17 cellular contexts compared by ENCODE assay signal in genomic region chr5:74798977-74799911, GRCh38. TPM values are rescaled to one million over a fixed set of nuclear protein-coding genes. Genes with fewer than 3 reads are reported as not detected.
A peak's percentile ranks its signal among the peaks of the same experiment; 100 is the strongest.
DNase-seq lines count a peak whose midpoint lies in the region; ATAC-seq and TF ChIP-seq lines count a peak whose summit lies in the region.
"Had no signal": no experiment of that assay in that cellular context is flagged by ENCODE, and none has a peak within 500 bp of the region (broad histone marks: within the 10 kb centered on the region; RNA-seq: fewer than 3 reads in every experiment).

No MANE protein-coding gene starts in this region.

- H3K27ac Mint-ChIP-seq in neural progenitor cell, result no peak overlapping the region
- H3K27ac Mint-ChIP-seq: activated CD8-positive, alpha-beta T cell treated with anti-CD3 and anti-CD28 coated beads, Interleukin-2, amount 10 ng/mL, durations not matched to agents 7 days and 5 days had no signal

- no peaks in the 10 kb centered on the region for H3K79me2 ChIP-seq in neural progenitor cell (ENCODE audit: low read depth)

- H3K4me2 ChIP-seq in neural progenitor cell, result no peak overlapping the region

- H3K4me3 Mint-ChIP-seq in neural progenitor cell, result no peak overlapping the region
- H3K4me3 Mint-ChIP-seq: activated CD8-positive, alpha-beta T cell treated with anti-CD3 and anti-CD28 coated beads, Interleukin-2, amount 10 ng/mL, durations not matched to agents 7 days and 5 days; H9 had no signal

- TF ChIP-seq CTCF in epithelial cell of proximal tubule (conservative IDR thresholded peaks at IDR 0.05; ENCODE audit: low read depth, low read length) (no peak), neural progenitor cell (IDR thresholded peaks at IDR 0.05) (no peak), esophagus squamous epithelium (IDR thresholded peaks at IDR 0.05) (no peak)

- 88% methylated on average over 21 of the region's 21 CpGs for WGBS in aorta, 2 donors
- 89 to 92% methylated on average over 15 to 16 of the region's 21 CpGs for WGBS in esophagus squamous epithelium, 2 donors

- intact Hi-C loops in aorta (cut with DNase I) (no loop called here), esophagus squamous epithelium (cut with DNase I) (no loop called here)

- H3K4me1 Mint-ChIP-seq in neural progenitor cell, result no peaks in the 10 kb centered on the region
- H3K4me1 Mint-ChIP-seq: H9 had no signal

- no peak for ATAC-seq in aorta (ENCODE audit: low FRiP score)
- ATAC-seq: activated CD8-positive, alpha-beta T cell treated with anti-CD3 and anti-CD28 coated beads, Interleukin-2, amount 10 ng/mL, durations not matched to agents 7 days and 5 days had no signal

- H3K4me1 ChIP-seq in neural progenitor cell, result no peaks in the 10 kb centered on the region
- H3K4me1 ChIP-seq in aorta (ENCODE audit: control insufficient read depth in 1 of 2, insufficient read depth in 2 of 2, low read length in 2 of 2), result no peaks in the 10 kb centered on the region
- H3K4me1 ChIP-seq in esophagus squamous epithelium, result no peaks in the 10 kb centered on the region
- H3K4me1 ChIP-seq: testis had no signal

- H3K36me3 Mint-ChIP-seq in neural progenitor cell, result peaks cover 13% of the 10 kb centered on the region

- in situ Hi-C loops in ACHN (cut with HindIII; ENCODE audit: low pct_ligation_motif_present, low pct_unique_long_range_greater_than_20kb, low sequenced_read_pairs), result no loop called here

- H4K20me1 ChIP-seq in neural progenitor cell (ENCODE audit: low read depth), result no peaks in the 10 kb centered on the region

- no peaks in the 10 kb centered on the region for H3F3A ChIP-seq in neural progenitor cell (ENCODE audit: low read depth)

- H3K27ac ChIP-seq in neural progenitor cell, result no peak overlapping the region
- no peak overlapping the region for H3K27ac ChIP-seq in aorta (ENCODE audit: low read depth in 1 of 2, low read length in 2 of 2)
- no peak overlapping the region for H3K27ac ChIP-seq in esophagus squamous epithelium
- H3K27ac ChIP-seq: neutrophil, testis had no signal

- no peaks in the 10 kb centered on the region for H3K9me3 ChIP-seq in neural progenitor cell (ENCODE audit: low read depth)
- H3K9me3 ChIP-seq in aorta (ENCODE audit: control insufficient read depth, low read length), result no peaks in the 10 kb centered on the region
- H3K9me3 ChIP-seq in esophagus squamous epithelium, result no peaks in the 10 kb centered on the region
- H3K9me3 ChIP-seq: neutrophil, testis had no signal

- no peaks in the 10 kb centered on the region for H3K9me3 Mint-ChIP-seq in neural progenitor cell
- H3K9me3 Mint-ChIP-seq: H9 had no signal

- H3K9ac ChIP-seq in neural progenitor cell, result no peak overlapping the region

- H2AFZ ChIP-seq in neural progenitor cell (replicated peaks), result no peak overlapping the region

- H3K27me3 ChIP-seq in neural progenitor cell (no peaks in the 10 kb centered on the region), aorta (ENCODE audit: control insufficient read depth in 1 of 2, insufficient read depth in 2 of 2, low read length in 1 of 2) (no peaks in the 10 kb centered on the region), esophagus squamous epithelium (no peaks in the 10 kb centered on the region)
- H3K27me3 ChIP-seq: neutrophil, testis had no signal

- no peak for TF ChIP-seq POLR2A in esophagus squamous epithelium (IDR thresholded peaks at IDR 0.05)

- H3K4me3 ChIP-seq in epithelial cell of proximal tubule (ENCODE audit: low read depth, low read length) (no peak overlapping the region), neural progenitor cell (no peak overlapping the region), aorta (ENCODE audit: low read length in 2 of 2) (no peak overlapping the region), esophagus squamous epithelium (no peak overlapping the region)
- H3K4me3 ChIP-seq: testis had no signal

- peaks cover 7% of the 10 kb centered on the region for H3K36me3 ChIP-seq in neural progenitor cell
- H3K36me3 ChIP-seq in aorta (ENCODE audit: control insufficient read depth in 1 of 2, insufficient read depth in 2 of 2, low read length in 1 of 2), result no peaks in the 10 kb centered on the region
- H3K36me3 ChIP-seq in esophagus squamous epithelium, result no peaks in the 10 kb centered on the region
- H3K36me3 ChIP-seq: neutrophil had no signal

- H3K27me3 Mint-ChIP-seq in neural progenitor cell (ENCODE audit: insufficient read depth, low read depth), result no peaks in the 10 kb centered on the region

- DNase-seq in ACHN, result peak; percentile 75
- DNase-seq in M059J (ENCODE audit: low read depth), result peak; percentile 30
- peak; percentile 58 for DNase-seq in epithelial cell of proximal tubule (ENCODE audit: low read depth)
- peak; percentile 80 for DNase-seq in myocyte (ENCODE audit: low read depth)
- DNase-seq in neural progenitor cell (ENCODE audit: low spot score), result no peak
- DNase-seq in aorta, result no peak
- DNase-seq in CD1c-positive myeloid dendritic cell (ENCODE audit: extremely low spot score), result no peak
- no peak for DNase-seq in esophagus squamous epithelium (lab: John Stamatoyannopoulos, UW)
- DNase-seq: activated CD8-positive, alpha-beta T cell treated with anti-CD3 and anti-CD28 coated beads, Interleukin-2, amount 10 ng/mL, durations not matched to agents 7 days and 5 days; activated effector memory CD4-positive, alpha-beta T cell treated with Interleukin-2 at 50 U/mL for 16 hours; COR-L47; H9; Kasumi-1; NCI-H187 treated with DMSO at 0.1 percent for 48 hours; NCI-H82; testis had no signal

RNA-seq across cellular contexts. Expression of gene NSA2, which starts 32.2 kb away (rescaled TPM):
- 87.8 and 102 TPM in 2 replicates for total RNA-seq in M059J (2014; rRNA removed; shearing (Covaris generic))
- total RNA-seq in epithelial cell of proximal tubule, result 99.4 and 143 TPM in 2 replicates
- 108 and 114 TPM in 2 replicates for total RNA-seq in myocyte
- polyA plus RNA-seq in myocyte (2012), result 55.9 TPM
- 111 and 173 TPM in 2 replicates for total RNA-seq in neural progenitor cell (ENCODE audit: low replicate concordance)
- 10 to 100 TPM; 50.9 to 57.9 TPM for total RNA-seq in aorta
- polyA plus RNA-seq in aorta, result 100 to 1,000 TPM; 111 to 307 TPM
- 100 to 1,000 TPM in 1 of 4 donors, 10 to 100 TPM in 3; 49.8 to 119 (median 82.7) TPM for total RNA-seq in esophagus squamous epithelium

RNA-seq across cellular contexts. Expression of gene GFM2, which starts 32.3 kb away (rescaled TPM):
- 37.6 and 47.1 TPM in 2 replicates for total RNA-seq in M059J (2014; rRNA removed; shearing (Covaris generic))
- 19.1 and 29.6 TPM in 2 replicates for total RNA-seq in epithelial cell of proximal tubule
- total RNA-seq in myocyte, result 56.5 and 81.1 TPM in 2 replicates
- polyA plus RNA-seq in myocyte (2012), result 25.6 TPM
- 43.9 and 67.9 TPM in 2 replicates for total RNA-seq in neural progenitor cell (ENCODE audit: low replicate concordance)
- 10 to 100 TPM; 18.2 to 18.6 TPM for total RNA-seq in aorta
- 10 to 100 TPM in 1 of 2 donors, 1 to 10 TPM in 1; 4.1 to 12.7 TPM for polyA plus RNA-seq in aorta
- 10 to 100 TPM; 10.2 to 26.4 (median 19.6) TPM for total RNA-seq in esophagus squamous epithelium

Comparison
In these comparisons a context has a peak if more than half of its experiments do, and no peak if none do; other contexts are left out.
1. DNase-seq: peak in ACHN (single experiment), M059J (single experiment), epithelial cell of proximal tubule (single experiment) and myocyte (single experiment); none in neural progenitor cell (single experiment), aorta (0 of 2), CD1c-positive myeloid dendritic cell (single experiment) and esophagus squamous epithelium (single experiment).